In the genomic region with DNA sequence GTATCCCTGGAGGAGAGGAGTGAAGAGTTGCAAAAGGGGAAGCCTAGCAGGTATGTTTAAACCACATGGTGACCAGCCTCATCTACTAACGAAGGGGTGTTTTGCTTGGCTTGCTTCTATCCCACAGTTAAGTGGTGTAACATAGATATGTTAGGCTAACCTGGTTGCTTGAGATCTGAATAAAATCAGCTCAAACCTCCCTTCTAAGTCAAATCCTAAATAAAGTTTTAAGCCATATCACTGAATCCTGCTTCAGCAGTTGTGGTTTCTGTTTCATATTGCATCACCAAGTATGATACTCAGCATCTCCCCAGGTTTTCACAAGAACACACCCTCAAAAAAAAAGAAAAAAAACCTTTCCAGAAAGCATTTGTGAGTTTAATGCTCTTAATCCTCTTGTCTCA, we compare ENCODE assay signal across 9 cellular contexts.
DNase-seq lines count a peak whose midpoint lies in the region; ATAC-seq and TF ChIP-seq lines count a peak whose summit lies in the region.
"Had no signal": no experiment of that assay in that cellular context is flagged by ENCODE, and none has a peak within 500 bp of the region (broad histone marks: within the 10 kb centered on the region; RNA-seq: fewer than 3 reads in every experiment).

No MANE protein-coding gene starts in this region.

- peaks cover 31% of the 10 kb centered on the region for H4K20me1 ChIP-seq in neural progenitor cell (ENCODE audit: low read depth)

- H3K27ac Mint-ChIP-seq in HFFc6 (peak overlapping the region; percentile 22; the same call in 1 of the 2 replicates), neural progenitor cell (no peak overlapping the region)
- H3K27ac Mint-ChIP-seq in activated naive CD4-positive, alpha-beta T cell treated with anti-CD3 and anti-CD28 coated beads, Interleukin-2, amount 50 U/mL, for 72 hours, result no peak overlapping the region

- no peaks in the 10 kb centered on the region for H3K9me3 ChIP-seq in neural progenitor cell (ENCODE audit: low read depth)

- no peak overlapping the region for H3K4me3 ChIP-seq in astrocyte of the spinal cord (ENCODE audit: low read depth, low read length)
- no peak overlapping the region for H3K4me3 ChIP-seq in neural progenitor cell

- H3K4me2 ChIP-seq in neural progenitor cell, result peak overlapping the region; percentile 20

- no peaks in the 10 kb centered on the region for H3K9me3 Mint-ChIP-seq in HFFc6
- H3K9me3 Mint-ChIP-seq in neural progenitor cell, result no peaks in the 10 kb centered on the region
- H3K9me3 Mint-ChIP-seq in activated naive CD4-positive, alpha-beta T cell treated with anti-CD3 and anti-CD28 coated beads, Interleukin-2, amount 50 U/mL, for 72 hours, result peaks cover 10 to 21% of the 10 kb centered on the region in 2 donors

- H2AFZ ChIP-seq in neural progenitor cell (replicated peaks), result no peak overlapping the region

- DNase-seq in GM10266 (ENCODE audit: extremely low spot score) (peak; percentile 2), HFFc6 (no peak), astrocyte of the spinal cord (ENCODE audit: low read depth, low spot score) (peak; percentile 56), neural progenitor cell (ENCODE audit: low spot score) (no peak), NCI-H446 (lab: John Stamatoyannopoulos, UW) (no peak)
- DNase-seq in activated naive CD4-positive, alpha-beta T cell treated with anti-CD3 and anti-CD28 coated beads, Interleukin-2, amount 50 U/mL, for 72 hours (ENCODE audit: low spot score in 2 of 2), result no peak
- DNase-seq: DMS 273 treated with DMSO at 0.1 percent for 48 hours, NCI-H1694 had no signal

- H3K4me1 Mint-ChIP-seq in HFFc6 (ENCODE audit: low read depth), result peaks cover 37% of the 10 kb centered on the region
- H3K4me1 Mint-ChIP-seq in neural progenitor cell, result peaks cover 11% of the 10 kb centered on the region

- H3K27ac ChIP-seq in neural progenitor cell, result peak overlapping the region; percentile 34

- H3K27me3 Mint-ChIP-seq in HFFc6 (ENCODE audit: insufficient read depth), result peaks cover 3% of the 10 kb centered on the region; the same call in 1 of the 2 replicates
- H3K27me3 Mint-ChIP-seq in neural progenitor cell (ENCODE audit: insufficient read depth, low read depth), result peaks cover 2% of the 10 kb centered on the region

- in situ Hi-C loops in astrocyte of the spinal cord (cut with HindIII; ENCODE audit: low sequenced_read_pairs), result no loop called here

- peaks cover 39% of the 10 kb centered on the region for H3K4me1 ChIP-seq in neural progenitor cell

- no peak for ATAC-seq in HG03439 (IDR thresholded peaks at IDR 0.05; ENCODE audit: unreplicated experiment)
- ATAC-seq in activated naive CD4-positive, alpha-beta T cell treated with anti-CD3 and anti-CD28 coated beads, Interleukin-2, amount 50 U/mL, for 72 hours, result no peak

- TF ChIP-seq CTCF in GM10266 (IDR thresholded peaks at IDR 0.05; ENCODE audit: control insufficient read depth, insufficient read depth, low read depth, missing control alignments) (no peak), HFFc6 (IDR thresholded peaks at IDR 0.05) (no peak), astrocyte of the spinal cord (IDR thresholded peaks at IDR 0.05; ENCODE audit: low read depth, low read length) (no peak), neural progenitor cell (IDR thresholded peaks at IDR 0.05) (no peak)

- H3K4me3 Mint-ChIP-seq in HFFc6 (peak overlapping the region; percentile 32), neural progenitor cell (no peak overlapping the region)

- H3K36me3 ChIP-seq in neural progenitor cell, result no peaks in the 10 kb centered on the region

- H3K36me3 Mint-ChIP-seq in HFFc6 (ENCODE audit: low read depth) (peaks cover 6% of the 10 kb centered on the region), neural progenitor cell (peaks cover 6% of the 10 kb centered on the region)
- peaks cover 0 to under 1% of the 10 kb centered on the region in 2 donors for H3K36me3 Mint-ChIP-seq in activated naive CD4-positive, alpha-beta T cell treated with anti-CD3 and anti-CD28 coated beads, Interleukin-2, amount 50 U/mL, for 72 hours

- no peaks in the 10 kb centered on the region for H3K27me3 ChIP-seq in neural progenitor cell

- H3F3A ChIP-seq in neural progenitor cell (ENCODE audit: low read depth), result peaks cover 6% of the 10 kb centered on the region

- peaks cover 98% of the 10 kb centered on the region for H3K79me2 ChIP-seq in neural progenitor cell (ENCODE audit: low read depth)

- no peak overlapping the region for H3K9ac ChIP-seq in neural progenitor cell

Comparison
In these comparisons a context has a peak if more than half of its experiments do, and no peak if none do; other contexts are left out.
1. DNase-seq: peak in GM10266 (single experiment) and astrocyte of the spinal cord (single experiment); none in HFFc6 (single experiment), neural progenitor cell (single experiment), activated naive CD4-positive, alpha-beta T cell treated with anti-CD3 and anti-CD28 coated beads, Interleukin-2, amount 50 U/mL, for 72 hours (0 of 2) and NCI-H446 (0 of 2).